In genomic region chr16:48156790-48157209, GRCh38 we compare ENCODE assay signal across 8 cellular contexts. TPM values are rescaled to one million over a fixed set of nuclear protein-coding genes. Genes with fewer than 3 reads are reported as not detected.
DNase-seq lines count a peak whose midpoint lies in the region; ATAC-seq, FAIRE-seq and TF ChIP-seq lines count a peak whose summit lies in the region.

No MANE protein-coding gene starts in this region.

- no peaks in the 10 kb centered on the region for H3K4me1 ChIP-seq in CD8-positive, alpha-beta T cell (ENCODE audit: insufficient read depth, low read length)
- peaks cover 8% of the 10 kb centered on the region for H3K4me1 ChIP-seq in keratinocyte (ENCODE audit: control insufficient read depth, extremely low read depth, insufficient read depth, low read length)

- H3K9ac ChIP-seq in keratinocyte (ENCODE audit: control insufficient read depth, extremely low read depth, insufficient read depth, low read length): no peak overlapping the region

- no peaks in the 10 kb centered on the region for H3K36me3 ChIP-seq in CD8-positive, alpha-beta T cell (ENCODE audit: insufficient read depth, low read length)
- H3K36me3 ChIP-seq in H7 (replicated peaks; ENCODE audit: control insufficient read depth, insufficient read depth, low read length) (no peaks in the 10 kb centered on the region), bronchial epithelial cell (ENCODE audit: control insufficient read depth, insufficient read depth, low read length) (no peaks in the 10 kb centered on the region), keratinocyte (ENCODE audit: control insufficient read depth in 2 of 2, extremely low read depth in 1 of 2, insufficient read depth in 2 of 2, low read length in 2 of 2) (no peaks in the 10 kb centered on the region)

- peaks cover 3% of the 10 kb centered on the region for H3K4me1 Mint-ChIP-seq in CD8-positive, alpha-beta T cell (ENCODE audit: low read depth)

- H3K4me3 Mint-ChIP-seq in CD8-positive, alpha-beta T cell: no peak overlapping the region

- no peak overlapping the region for H3K27ac ChIP-seq in CD8-positive, alpha-beta T cell (ENCODE audit: low read depth, low read length)
- H3K27ac ChIP-seq in keratinocyte (ENCODE audit: control insufficient read depth, insufficient read depth, low read length): no peak overlapping the region

- intact Hi-C loops in CD8-positive, alpha-beta T cell (cut with DNase I, micrococcal nuclease): loop anchor here (1.0 to 5.0 kb wide), 5 partner anchors 1015 to 1299 kb away; no protein-coding TSS in a partner anchor

- no peak overlapping the region for H3K4me2 ChIP-seq in keratinocyte (ENCODE audit: control insufficient read depth, extremely low read depth, insufficient read depth, low read depth, low read length)

- no peaks in the 10 kb centered on the region for H4K20me1 ChIP-seq in keratinocyte (ENCODE audit: control insufficient read depth, extremely low read depth, insufficient read depth, low read length)

- H3K36me3 Mint-ChIP-seq in CD8-positive, alpha-beta T cell: no peaks in the 10 kb centered on the region

- peak; percentile 81 for FAIRE-seq in bronchial epithelial cell (lab: Jason Lieb, UNC)
- FAIRE-seq in keratinocyte (lab: Jason Lieb, UNC): peak; percentile 9

- H3K27me3 Mint-ChIP-seq in CD8-positive, alpha-beta T cell (ENCODE audit: low read depth): peaks cover 18% of the 10 kb centered on the region

- peak; percentile 55 to 85 (median 73) for DNase-seq in CD8-positive, alpha-beta T cell
- DNase-seq in H7 (peak; percentile 88), NCI-H2196 (lab: John Stamatoyannopoulos, UW; ENCODE audit: unreplicated experiment) (peak; percentile 56), bronchial epithelial cell (ENCODE audit: low read depth) (peak; percentile 54), keratinocyte (ENCODE audit: low read depth, low spot score) (peak; percentile 35)
- peak; percentile 71 for DNase-seq in activated CD4-positive, CD25-positive, alpha-beta regulatory T cell treated with anti-CD3 and anti-CD28 coated beads, Interleukin-2, amount 50 U/mL, for 16 hours (ENCODE audit: low read depth, low spot score)
- peak; percentile 92 for DNase-seq in stimulated activated CD4-positive, alpha-beta T cell treated with anti-CD3 and anti-CD28 coated beads, Interleukin-15, amount 100 ng/mL, for 24 hours

- peak; percentile 87 for TF ChIP-seq CTCF in CD8-positive, alpha-beta T cell (IDR thresholded peaks at IDR 0.05)
- TF ChIP-seq CTCF in bronchial epithelial cell (IDR thresholded peaks at IDR 0.05; ENCODE audit: insufficient read depth, low read length, severe bottlenecking) (peak; percentile 93), keratinocyte (optimal IDR thresholded peaks at IDR 0.05 in 1 of 3, IDR thresholded peaks at IDR 0.05 in 1 of 3, conservative IDR thresholded peaks at IDR 0.05 in 1 of 3; ENCODE audit: extremely low read depth in 1 of 3, insufficient read depth in 2 of 3, low read length in 3 of 3) (peak; percentile 96 to 98 (median 97))

- H3K4me3 ChIP-seq in CD8-positive, alpha-beta T cell (ENCODE audit: low read depth, low read length): no peak overlapping the region
- H3K4me3 ChIP-seq in H7 (ENCODE audit: insufficient read depth, low read depth, low read length) (no peak overlapping the region), bronchial epithelial cell (ENCODE audit: low read depth, low read length) (no peak overlapping the region), keratinocyte (ENCODE audit: control insufficient read depth in 2 of 3, extremely low read depth in 1 of 3, insufficient read depth in 2 of 3, low read depth in 1 of 3, low read length in 3 of 3) (no peak overlapping the region)

- H3K27me3 ChIP-seq in CD8-positive, alpha-beta T cell (ENCODE audit: insufficient read depth, low read length): no peaks in the 10 kb centered on the region
- H3K27me3 ChIP-seq in H7 (ENCODE audit: control insufficient read depth, insufficient read depth, low read length) (peaks cover 7% of the 10 kb centered on the region), bronchial epithelial cell (ENCODE audit: control insufficient read depth, insufficient read depth, low read length) (no peaks in the 10 kb centered on the region), keratinocyte (ENCODE audit: control insufficient read depth, extremely low read depth, insufficient read depth, low read length) (peaks cover 4% of the 10 kb centered on the region)

- dilution Hi-C loops in keratinocyte (cut with MboI; ENCODE audit: extremely low pct_ligation_motif_present, low sequenced_read_pairs): no loop called here

- CTCF ChIA-PET in CD8-positive, alpha-beta T cell (lab: Charles Lee): interaction anchor here (0.8 to 5.4 kb wide), 11 partner anchors 9 to 1139 kb away, joined by 3 to 36 read pairs (median 4); no protein-coding TSS in a partner anchor

- H2AFZ ChIP-seq in keratinocyte (ENCODE audit: control insufficient read depth, low read length): no peak overlapping the region

- POLR2A ChIA-PET in CD8-positive, alpha-beta T cell (lab: Charles Lee): no interaction called here

- no peak overlapping the region for H3K27ac Mint-ChIP-seq in CD8-positive, alpha-beta T cell

- no peaks in the 10 kb centered on the region for H3K9me3 ChIP-seq in CD8-positive, alpha-beta T cell (ENCODE audit: low read length)
- H3K9me3 ChIP-seq in keratinocyte (ENCODE audit: control insufficient read depth, low read depth, low read length): no peaks in the 10 kb centered on the region

- no peaks in the 10 kb centered on the region for H3K9me3 Mint-ChIP-seq in CD8-positive, alpha-beta T cell

- no peaks in the 10 kb centered on the region for H3K79me2 ChIP-seq in keratinocyte (ENCODE audit: control insufficient read depth, insufficient read depth, low read length)

- H3K9me1 ChIP-seq in keratinocyte (ENCODE audit: control insufficient read depth, extremely low read depth, insufficient read depth, low read length): no peaks in the 10 kb centered on the region

- peak; percentile 61 for ATAC-seq in CD8-positive, alpha-beta T cell
- ATAC-seq in GM18519 (IDR thresholded peaks at IDR 0.05; ENCODE audit: low FRiP score, unreplicated experiment): no peak

RNA-seq across cellular contexts. Expression of gene ABCC12, which starts 1.0 kb away (rescaled TPM):
- total RNA-seq in CD8-positive, alpha-beta T cell: not detected
- total RNA-seq in H7 (2014; rRNA removed; shearing (Covaris generic)): not detected in 2 replicates
- not detected in 2 replicates for total RNA-seq in bronchial epithelial cell
- not detected in 3 replicates for polyA plus RNA-seq in keratinocyte
- polyA plus RNA-seq in keratinocyte (2011; ENCODE audit: low read depth): not detected
- polyA plus RNA-seq in keratinocyte (2011; cell fraction: cytosol; rRNA removed): not detected in 2 replicates
- polyA plus RNA-seq in keratinocyte (2011; cell fraction: nucleus; rRNA removed): 0.03 TPM in 1 of 2 replicates, not detected in the other
- not detected in 2 replicates for polyA plus RNA-seq in keratinocyte (2012; ENCODE audit: low replicate concordance)
- polyA minus RNA-seq in keratinocyte: not detected in 3 replicates
- not detected for polyA minus RNA-seq in keratinocyte (2011; cell fraction: cytosol; rRNA and poly(A)+ RNA removed)
- not detected in 2 replicates for polyA minus RNA-seq in keratinocyte (2011; cell fraction: nucleus; rRNA and poly(A)+ RNA removed)

Comparison
In these comparisons a context has a peak if more than half of its experiments do, and no peak if none do; other contexts are left out.
1. DNase-seq: peak in every context shown above with its lines; median percentile 92 in stimulated activated CD4-positive, alpha-beta T cell treated with anti-CD3 and anti-CD28 coated beads, Interleukin-15, amount 100 ng/mL, for 24 hours; 88 in H7; 73 in CD8-positive, alpha-beta T cell; 71 in activated CD4-positive, CD25-positive, alpha-beta regulatory T cell treated with anti-CD3 and anti-CD28 coated beads, Interleukin-2, amount 50 U/mL, for 16 hours; 56 in NCI-H2196; 54 in bronchial epithelial cell; 35 in keratinocyte.